In the genomic region with DNA sequence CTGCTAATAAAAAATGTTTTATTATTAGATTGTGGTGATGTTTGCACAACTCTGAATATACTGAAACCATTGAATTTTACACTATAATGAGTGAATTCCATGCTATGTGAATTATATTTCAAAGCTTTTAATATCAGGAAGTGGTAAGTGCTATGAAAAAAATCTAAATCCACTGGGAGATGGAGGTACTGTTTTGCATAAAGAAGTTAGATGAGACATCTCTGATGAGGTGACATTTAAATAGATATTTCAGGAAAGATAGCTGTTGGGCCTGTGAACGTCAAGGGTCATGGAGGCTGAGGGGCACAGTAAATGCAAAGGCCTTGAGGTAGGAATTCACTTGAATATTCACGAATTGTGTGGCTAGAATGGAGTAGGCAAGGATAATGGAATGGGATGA, we compare ENCODE assay signal across 15 cellular contexts. TPM values are rescaled to one million over a fixed set of nuclear protein-coding genes. Genes with fewer than 3 reads are reported as not detected.
DNase-seq lines count a peak whose midpoint lies in the region; ATAC-seq and TF ChIP-seq lines count a peak whose summit lies in the region.
"Had no signal": no experiment of that assay in that cellular context is flagged by ENCODE, and none has a peak within 500 bp of the region (broad histone marks: within the 10 kb centered on the region; RNA-seq: fewer than 3 reads in every experiment).

No MANE protein-coding gene starts in this region.

- TF ChIP-seq EP300 in esophagus muscularis mucosa (IDR thresholded peaks at IDR 0.05): no peak

- H3K79me2 ChIP-seq in Karpas-422 (ENCODE audit: low read length): peaks cover 100% of the 10 kb centered on the region

- peak overlapping the region; percentile 23 for H3K9ac ChIP-seq in Karpas-422 (ENCODE audit: low read length)

- no peak for TF ChIP-seq POLR2A in esophagus muscularis mucosa (IDR thresholded peaks at IDR 0.05; ENCODE audit: low read depth)

- H3K9me2 ChIP-seq in Karpas-422 (replicated peaks; ENCODE audit: insufficient read depth, low read length): no peaks in the 10 kb centered on the region

- H3K36me3 Mint-ChIP-seq in activated T-cell treated with anti-CD3 and anti-CD28 coated beads, Interleukin-2, amount 50 U/mL, for 72 hours (ENCODE audit: insufficient read depth in 2 of 2): peaks cover 2 to 4% of the 10 kb centered on the region in 2 donors
- H3K36me3 Mint-ChIP-seq in activated T-cell treated with anti-CD3 and anti-CD28 coated beads, Interleukin-2, amount 50 U/mL, for 4 hours (ENCODE audit: insufficient read depth): peaks cover 10% of the 10 kb centered on the region
- peaks cover 7 to 16% of the 10 kb centered on the region in 2 donors for H3K36me3 Mint-ChIP-seq in stimulated activated naive B cell treated with anti-CD40 and anti-IgM and Interleukin-4, amounts not matched to agents 10 μg/mL and 1 μg/mL and 100 μg/mL, for 72 hours

- no peak for TF ChIP-seq CTCF in esophagus muscularis mucosa (IDR thresholded peaks at IDR 0.05)

- no peaks in the 10 kb centered on the region for H3K27me3 ChIP-seq in Karpas-422 (ENCODE audit: low read length)
- no peaks in the 10 kb centered on the region for H3K27me3 ChIP-seq in esophagus muscularis mucosa

- no peaks in the 10 kb centered on the region for H3K9me3 ChIP-seq in Karpas-422 (ENCODE audit: low read length)
- no peaks in the 10 kb centered on the region for H3K9me3 ChIP-seq in esophagus muscularis mucosa

- H3K4me1 ChIP-seq in Karpas-422 (ENCODE audit: low read length) (peaks cover 96% of the 10 kb centered on the region), esophagus muscularis mucosa (peaks cover 47 to 89% (median 81%) of the 10 kb centered on the region in 4 donors)

- no peak overlapping the region for H2AFZ ChIP-seq in Karpas-422 (ENCODE audit: low read length)

- no peaks in the 10 kb centered on the region for H3K27me3 Mint-ChIP-seq in activated T-cell treated with anti-CD3 and anti-CD28 coated beads, Interleukin-2, amount 50 U/mL, for 72 hours (ENCODE audit: low read depth)
- no peaks in the 10 kb centered on the region for H3K27me3 Mint-ChIP-seq in activated T-cell treated with anti-CD3 and anti-CD28 coated beads, Interleukin-2, amount 50 U/mL, for 4 hours (ENCODE audit: low read depth)
- H3K27me3 Mint-ChIP-seq in stimulated activated naive B cell treated with anti-CD40 and anti-IgM and Interleukin-4, amounts not matched to agents 10 μg/mL and 1 μg/mL and 100 μg/mL, for 72 hours: no peaks in the 10 kb centered on the region

- DNase-seq in activated T-cell treated with anti-CD3 and anti-CD28 coated beads, Interleukin-2, amount 50 U/mL, for 72 hours: no peak
- DNase-seq in activated T-cell treated with anti-CD3 and anti-CD28 coated beads, Interleukin-2, amount 50 U/mL, for 4 hours: no peak
- DNase-seq in Karpas-422 (peak; percentile 81), esophagus muscularis mucosa (ENCODE audit: extremely low spot score) (peak; percentile 5), DMS53 (lab: John Stamatoyannopoulos, UW) (no peak), cerebellum (ENCODE audit: low spot score) (no peak)
- no peak for DNase-seq in stimulated activated naive B cell treated with anti-CD40 and anti-IgM and Interleukin-4, amounts not matched to agents 10 μg/mL and 1 μg/mL and 100 μg/mL, for 72 hours
- DNase-seq in activated naive CD4-positive, alpha-beta T cell treated with anti-CD3 and anti-CD28 coated beads, Interleukin-2, amount 50 U/mL, for 16 hours: no peak
- DNase-seq: 8988T; AML-193; CD8-positive, alpha-beta T cell; COR-L47 had no signal

- no peaks in the 10 kb centered on the region for H3K9me3 Mint-ChIP-seq in activated T-cell treated with anti-CD3 and anti-CD28 coated beads, Interleukin-2, amount 50 U/mL, for 72 hours
- no peaks in the 10 kb centered on the region for H3K9me3 Mint-ChIP-seq in activated T-cell treated with anti-CD3 and anti-CD28 coated beads, Interleukin-2, amount 50 U/mL, for 4 hours
- no peaks in the 10 kb centered on the region for H3K9me3 Mint-ChIP-seq in stimulated activated naive B cell treated with anti-CD40 and anti-IgM and Interleukin-4, amounts not matched to agents 10 μg/mL and 1 μg/mL and 100 μg/mL, for 72 hours
- H3K9me3 Mint-ChIP-seq: CD8-positive, alpha-beta T cell had no signal

- H3K36me3 ChIP-seq in Karpas-422 (ENCODE audit: insufficient read depth, low read length) (peaks cover 14% of the 10 kb centered on the region), esophagus muscularis mucosa (no peaks in the 10 kb centered on the region)

- H3K4me3 Mint-ChIP-seq in activated T-cell treated with anti-CD3 and anti-CD28 coated beads, Interleukin-2, amount 50 U/mL, for 72 hours: no peak overlapping the region
- no peak overlapping the region for H3K4me3 Mint-ChIP-seq in activated T-cell treated with anti-CD3 and anti-CD28 coated beads, Interleukin-2, amount 50 U/mL, for 4 hours
- no peak overlapping the region for H3K4me3 Mint-ChIP-seq in stimulated activated naive B cell treated with anti-CD40 and anti-IgM and Interleukin-4, amounts not matched to agents 10 μg/mL and 1 μg/mL and 100 μg/mL, for 72 hours
- H3K4me3 Mint-ChIP-seq: CD8-positive, alpha-beta T cell had no signal

- ATAC-seq in activated T-cell treated with anti-CD3 and anti-CD28 coated beads, Interleukin-2, amount 50 U/mL, for 72 hours (replicated peaks in 1 of 2): no peak
- ATAC-seq in activated T-cell treated with anti-CD3 and anti-CD28 coated beads, Interleukin-2, amount 50 U/mL, for 4 hours: no peak
- peak; percentile 31 to 55 for ATAC-seq in stimulated activated naive B cell treated with anti-CD40 and anti-IgM and Interleukin-4, amounts not matched to agents 10 μg/mL and 1 μg/mL and 100 μg/mL, for 72 hours (replicated peaks)
- ATAC-seq: CD8-positive, alpha-beta T cell; HCT116; HepG2 had no signal

- intact Hi-C loops in esophagus muscularis mucosa (cut with DNase I): no loop called here

- peaks cover 4% of the 10 kb centered on the region; the same call in 1 of the 2 replicates for H4K20me1 ChIP-seq in Karpas-422 (ENCODE audit: insufficient read depth, low read depth, low read length)

- peak overlapping the region; percentile 69 for H3K4me2 ChIP-seq in Karpas-422 (ENCODE audit: low read depth, low read length, poor library complexity, severe bottlenecking)

- peaks cover 35% of the 10 kb centered on the region for H3K4me1 Mint-ChIP-seq in activated T-cell treated with anti-CD3 and anti-CD28 coated beads, Interleukin-2, amount 50 U/mL, for 72 hours (ENCODE audit: low read depth)
- peaks cover 54% of the 10 kb centered on the region for H3K4me1 Mint-ChIP-seq in activated T-cell treated with anti-CD3 and anti-CD28 coated beads, Interleukin-2, amount 50 U/mL, for 4 hours (ENCODE audit: low read depth)
- H3K4me1 Mint-ChIP-seq in stimulated activated naive B cell treated with anti-CD40 and anti-IgM and Interleukin-4, amounts not matched to agents 10 μg/mL and 1 μg/mL and 100 μg/mL, for 72 hours: peaks cover 28 to 53% of the 10 kb centered on the region in 2 donors

- H3K27ac ChIP-seq in Karpas-422 (ENCODE audit: low read length) (peak overlapping the region; percentile 83), esophagus muscularis mucosa (replicated peaks in 1 of 4) (no peak overlapping the region)
- H3K27ac ChIP-seq: C4-2B had no signal

- peak overlapping the region; percentile 47 for H3K27ac Mint-ChIP-seq in activated T-cell treated with anti-CD3 and anti-CD28 coated beads, Interleukin-2, amount 50 U/mL, for 72 hours
- no peak overlapping the region for H3K27ac Mint-ChIP-seq in stimulated activated naive B cell treated with anti-CD40 and anti-IgM and Interleukin-4, amounts not matched to agents 10 μg/mL and 1 μg/mL and 100 μg/mL, for 72 hours
- H3K27ac Mint-ChIP-seq: CD8-positive, alpha-beta T cell had no signal

- 97% methylated on average over 2 of the region's 2 CpGs for WGBS in esophagus muscularis mucosa

- H3K4me3 ChIP-seq in Karpas-422 (ENCODE audit: low read length): peak overlapping the region; percentile 45; the same call in 1 of the 2 replicates
- no peak overlapping the region for H3K4me3 ChIP-seq in esophagus muscularis mucosa

RNA-seq across cellular contexts. Expression of gene DCUN1D4, which starts 12.3 kb away (rescaled TPM):
- 10 to 100 TPM; 45.6 to 46.7 TPM for total RNA-seq in activated T-cell treated with anti-CD3 and anti-CD28 coated beads, Interleukin-2, amount 50 U/mL, for 72 hours
- 10 to 100 TPM; 18.2 to 19.4 (median 18.5) TPM for total RNA-seq in activated T-cell treated with anti-CD3 and anti-CD28 coated beads, Interleukin-2, amount 50 U/mL, for 4 hours
- 23.8 and 78.6 TPM in 2 replicates for total RNA-seq in Karpas-422 (2014; rRNA removed; shearing (Covaris generic); ENCODE audit: low replicate concordance)
- 10 to 100 TPM; 36.0 to 70.6 (median 51.9) TPM for total RNA-seq in esophagus muscularis mucosa
- total RNA-seq in cerebellum: 91.0 TPM

Comparison
In these comparisons a context has a peak if more than half of its experiments do, and no peak if none do; other contexts are left out.
1. ATAC-seq: peak in stimulated activated naive B cell treated with anti-CD40 and anti-IgM and Interleukin-4, amounts not matched to agents 10 μg/mL and 1 μg/mL and 100 μg/mL, for 72 hours (2 of 2); none in activated T-cell treated with anti-CD3 and anti-CD28 coated beads, Interleukin-2, amount 50 U/mL, for 72 hours (0 of 2) and activated T-cell treated with anti-CD3 and anti-CD28 coated beads, Interleukin-2, amount 50 U/mL, for 4 hours (0 of 2).
2. DNase-seq: peak in Karpas-422 (single experiment) and esophagus muscularis mucosa (single experiment); none in activated T-cell treated with anti-CD3 and anti-CD28 coated beads, Interleukin-2, amount 50 U/mL, for 72 hours (0 of 2), activated T-cell treated with anti-CD3 and anti-CD28 coated beads, Interleukin-2, amount 50 U/mL, for 4 hours (single experiment), stimulated activated naive B cell treated with anti-CD40 and anti-IgM and Interleukin-4, amounts not matched to agents 10 μg/mL and 1 μg/mL and 100 μg/mL, for 72 hours (single experiment), DMS53 (single experiment), activated naive CD4-positive, alpha-beta T cell treated with anti-CD3 and anti-CD28 coated beads, Interleukin-2, amount 50 U/mL, for 16 hours (single experiment) and cerebellum (single experiment).